ENCODE assay signal across 17 cellular contexts in the genomic region with DNA sequence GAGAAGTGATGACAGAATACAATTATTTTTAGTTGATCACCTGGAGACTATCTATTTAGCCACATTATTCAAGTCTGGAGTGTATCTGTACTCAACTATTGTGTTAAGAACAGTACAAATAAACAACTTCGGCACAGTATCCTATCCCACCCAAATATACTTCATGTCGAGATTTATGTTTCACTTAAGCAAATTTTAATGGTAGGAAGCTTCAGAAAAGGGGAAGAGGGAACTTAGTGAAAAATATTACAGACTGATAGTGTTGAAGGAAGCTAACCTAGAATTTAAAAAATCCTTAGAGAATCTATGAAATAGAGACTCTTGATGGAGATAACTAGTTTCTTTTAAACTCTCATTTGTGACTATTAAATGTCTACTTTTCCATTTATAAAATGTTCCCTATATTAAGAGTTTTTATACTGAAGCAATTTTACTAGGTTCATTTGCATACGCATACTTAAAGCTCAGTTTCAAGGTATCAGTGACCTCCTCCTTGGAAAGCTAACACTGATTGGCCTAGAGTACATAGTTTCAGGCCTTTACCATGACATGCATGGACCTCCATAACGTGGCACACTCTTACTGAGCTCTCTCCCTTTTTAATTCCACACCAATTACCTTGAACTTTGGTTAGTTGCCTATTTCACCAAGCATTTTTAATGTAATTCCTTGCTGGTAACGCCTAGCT.
DNase-seq lines count a peak whose midpoint lies in the region; ATAC-seq and TF ChIP-seq lines count a peak whose summit lies in the region.
"Had no signal": no experiment of that assay in that cellular context is flagged by ENCODE, and none has a peak within 500 bp of the region (broad histone marks: within the 10 kb centered on the region; RNA-seq: fewer than 3 reads in every experiment).

No MANE protein-coding gene starts in this region.

- peak overlapping the region; percentile 7 to 79 (median 63) for H3K27ac Mint-ChIP-seq in CD4-positive, CD25-positive, alpha-beta regulatory T cell

- ATAC-seq in CD4-positive, CD25-positive, alpha-beta regulatory T cell (ENCODE audit: low read depth in 2 of 2): no peak
- ATAC-seq in HG03354 (IDR thresholded peaks at IDR 0.05; ENCODE audit: poor library complexity, severe bottlenecking, unreplicated experiment): peak; percentile 26
- ATAC-seq in HG02798 (IDR thresholded peaks at IDR 0.05; ENCODE audit: poor library complexity, unreplicated experiment): no peak

- peaks cover 38% of the 10 kb centered on the region for H3K4me1 ChIP-seq in CD4-positive, CD25-positive, alpha-beta regulatory T cell (ENCODE audit: control insufficient read depth, insufficient read depth, low read length, poor library complexity, severe bottlenecking)
- peaks cover 36% of the 10 kb centered on the region for H3K4me1 ChIP-seq in OCI-LY3 (ENCODE audit: low read length)
- H3K4me1 ChIP-seq: ascending aorta had no signal

- no peaks in the 10 kb centered on the region for H3K9me3 ChIP-seq in CD4-positive, CD25-positive, alpha-beta regulatory T cell (ENCODE audit: control insufficient read depth in 2 of 2, low read length in 2 of 2)
- H3K9me3 ChIP-seq in OCI-LY3 (ENCODE audit: insufficient read depth, low read length): no peaks in the 10 kb centered on the region
- H3K9me3 ChIP-seq: ascending aorta had no signal

- H3K36me3 Mint-ChIP-seq in CD4-positive, CD25-positive, alpha-beta regulatory T cell: peaks cover 5% of the 10 kb centered on the region

- POLR2A ChIA-PET in RWPE1 (lab: Yijun Ruan, JAX; ENCODE audit: low non-redundant PET): no interaction called here

- CTCF ChIA-PET in RWPE1 (lab: Yijun Ruan, JAX): interaction anchor here (0.7 kb wide), 1 partner anchor 16 kb away, joined by 3 read pairs; no protein-coding TSS in a partner anchor

- H3K27ac ChIP-seq in CD4-positive, CD25-positive, alpha-beta regulatory T cell (ENCODE audit: insufficient read depth, low read length, poor library complexity, severe bottlenecking): no peak overlapping the region
- H3K27ac ChIP-seq in OCI-LY3 (ENCODE audit: low read length): peak overlapping the region; percentile 69
- H3K27ac ChIP-seq in RWPE1: no peak overlapping the region
- H3K27ac ChIP-seq: ascending aorta, hepatocyte had no signal

- peak overlapping the region; percentile 39; the same call in 1 of the 2 replicates for H3K9ac ChIP-seq in OCI-LY3 (ENCODE audit: low read length)

- no peaks in the 10 kb centered on the region for H3K27me3 Mint-ChIP-seq in CD4-positive, CD25-positive, alpha-beta regulatory T cell
- H3K27me3 Mint-ChIP-seq: naive thymus-derived CD8-positive, alpha-beta T cell had no signal

- no peaks in the 10 kb centered on the region for H4K20me1 ChIP-seq in OCI-LY3 (ENCODE audit: insufficient read depth, low read length)

- H3K79me2 ChIP-seq in OCI-LY3 (ENCODE audit: low read length): no peaks in the 10 kb centered on the region

- H3K9me3 Mint-ChIP-seq in CD4-positive, CD25-positive, alpha-beta regulatory T cell: no peaks in the 10 kb centered on the region
- H3K9me3 Mint-ChIP-seq: naive thymus-derived CD8-positive, alpha-beta T cell; T-helper 1 cell treated with Interleukin-12 subunit alpha and Interleukin-12 subunit beta and Interleukin-4 antibody, amounts not matched to agents 30 μg/mL and 1 μg/mL, for 36 hours had no signal

- peak overlapping the region; percentile 11 to 61 (median 43) for H3K4me3 Mint-ChIP-seq in CD4-positive, CD25-positive, alpha-beta regulatory T cell
- H3K4me3 Mint-ChIP-seq: T-helper 1 cell treated with Interleukin-12 subunit alpha and Interleukin-12 subunit beta and Interleukin-4 antibody, amounts not matched to agents 30 μg/mL and 1 μg/mL, for 36 hours had no signal

- H3K36me3 ChIP-seq in CD4-positive, CD25-positive, alpha-beta regulatory T cell (ENCODE audit: control insufficient read depth, insufficient read depth, low read length): no peaks in the 10 kb centered on the region
- H3K36me3 ChIP-seq in OCI-LY3 (replicated peaks; ENCODE audit: low read depth, low read length): no peaks in the 10 kb centered on the region
- H3K36me3 ChIP-seq: ascending aorta had no signal

- TF ChIP-seq CTCF in OCI-LY3 (IDR thresholded peaks at IDR 0.05; ENCODE audit: low read depth, low read length): no peak
- TF ChIP-seq CTCF in RWPE1 (conservative IDR thresholded peaks at IDR 0.05; ENCODE audit: low read depth): no peak

- H3K4me3 ChIP-seq in CD4-positive, CD25-positive, alpha-beta regulatory T cell (ENCODE audit: low read depth, low read length): peak overlapping the region; percentile 69
- peak overlapping the region; percentile 45 for H3K4me3 ChIP-seq in OCI-LY3 (ENCODE audit: low read length)
- H3K4me3 ChIP-seq: ascending aorta, hepatocyte had no signal

- H3K4me2 ChIP-seq in OCI-LY3 (ENCODE audit: low read length): peak overlapping the region; percentile 60
- H3K4me2 ChIP-seq: hepatocyte had no signal

- peaks cover 20 to 65% (median 49%) of the 10 kb centered on the region in 4 donors for H3K4me1 Mint-ChIP-seq in CD4-positive, CD25-positive, alpha-beta regulatory T cell

- H3K27me3 ChIP-seq in CD4-positive, CD25-positive, alpha-beta regulatory T cell (ENCODE audit: control insufficient read depth, insufficient read depth, low read length): no peaks in the 10 kb centered on the region
- no peaks in the 10 kb centered on the region for H3K27me3 ChIP-seq in OCI-LY3 (ENCODE audit: low read depth, low read length)
- H3K27me3 ChIP-seq: ascending aorta, hepatocyte had no signal

- no peak for DNase-seq in CD4-positive, CD25-positive, alpha-beta regulatory T cell
- DNase-seq in germinal center (ENCODE audit: low spot score) (peak; percentile 17), RWPE1 (ENCODE audit: low spot score) (no peak), HuH-7.5 (ENCODE audit: low spot score) (no peak), SHP77 treated with DMSO at 0.1 percent for 48 hours (lab: John Stamatoyannopoulos, UW) (no peak)
- DNase-seq: activated effector memory CD4-positive, alpha-beta T cell treated with Interleukin-2 at 50 U/mL for 16 hours; naive thymus-derived CD8-positive, alpha-beta T cell; NCI-H2029 treated with DMSO at 0.1 percent for 48 hours; OCI-M1; SIG-M5; stimulated activated CD4-positive, alpha-beta T cell treated with anti-CD3 and anti-CD28 coated beads, Interleukin-2, amount 100 ng/mL, for 48 hours had no signal

- H2AFZ ChIP-seq in OCI-LY3 (ENCODE audit: low read depth, low read length): no peak overlapping the region
- H2AFZ ChIP-seq: hepatocyte had no signal
